In the genomic region with DNA sequence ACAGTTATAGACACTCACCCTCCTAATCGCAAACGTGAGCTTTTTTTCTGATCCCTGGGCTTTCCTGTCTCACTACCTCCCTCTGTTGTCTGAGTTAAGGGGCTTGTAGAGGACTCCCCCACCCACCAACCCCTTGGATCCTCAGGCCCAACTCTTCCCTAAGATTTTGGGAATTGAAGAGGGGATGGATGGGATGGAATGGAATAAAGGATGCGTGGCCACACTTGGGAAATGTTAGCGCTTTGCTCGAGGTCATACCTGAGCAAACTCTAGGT, we compare ENCODE assay signal across 9 cellular contexts. TPM values are rescaled to one million over a fixed set of nuclear protein-coding genes. Genes with fewer than 3 reads are reported as not detected.
DNase-seq lines count a peak whose midpoint lies in the region; ATAC-seq and TF ChIP-seq lines count a peak whose summit lies in the region.
"Had no signal": no experiment of that assay in that cellular context is flagged by ENCODE, and none has a peak within 500 bp of the region (broad histone marks: within the 10 kb centered on the region; RNA-seq: fewer than 3 reads in every experiment).

No MANE protein-coding gene starts in this region.

- no peaks in the 10 kb centered on the region for H4K20me1 ChIP-seq in GM23338 (replicated peaks; ENCODE audit: insufficient read depth)

- H3K4me3 Mint-ChIP-seq in CD14-positive monocyte (peak overlapping the region; percentile 48 to 59), GM23338 (peak overlapping the region; percentile 88)
- peak overlapping the region; percentile 77 for H3K4me3 Mint-ChIP-seq in activated CD4-positive, alpha-beta memory T cell treated with anti-CD3 and anti-CD28 coated beads, Interleukin-2, amount 10 ng/mL, durations not matched to agents 7 days and 5 days

- intact Hi-C loops in CD14-positive monocyte (cut with micrococcal nuclease) (no loop called here), lower lobe of right lung (cut with DNase I) (no loop called here)

- peaks cover 55% of the 10 kb centered on the region for H3K79me2 ChIP-seq in GM23338 (replicated peaks; ENCODE audit: insufficient read depth)

- no peak for TF ChIP-seq CTCF in CD14-positive monocyte (IDR thresholded peaks at IDR 0.05)
- TF ChIP-seq CTCF in GM23338 (conservative IDR thresholded peaks at IDR 0.05; ENCODE audit: low read depth in 2 of 2) = peak; percentile 39 to 42; a peak in 3 of 4 replicates
- TF ChIP-seq CTCF in lower lobe of right lung (IDR thresholded peaks at IDR 0.05) = no peak

- H3K4me1 ChIP-seq in GM23338 (ENCODE audit: insufficient read depth) (peaks cover 21% of the 10 kb centered on the region), lower lobe of right lung (no peaks in the 10 kb centered on the region)

- POLR2A ChIA-PET in activated CD4-positive, alpha-beta memory T cell treated with anti-CD3 and anti-CD28 coated beads, Interleukin-2, amount 10 ng/mL, durations not matched to agents 7 days and 5 days (lab: Charles Lee) = interaction anchor here (2.3 kb wide), 1 partner anchor 63 kb away, joined by 11 read pairs; no protein-coding TSS in a partner anchor

- no peaks in the 10 kb centered on the region for H3K9me2 ChIP-seq in GM23338 (ENCODE audit: insufficient read depth)

- DNase-seq in CD14-positive monocyte (ENCODE audit: low spot score) (no peak), GM23338 (ENCODE audit: low spot score) (peak; percentile 46), lower lobe of right lung (no peak), NCI-H1417 (lab: John Stamatoyannopoulos, UW) (no peak), GM19240 (ENCODE audit: insufficient read length, low spot score) (no peak)
- no peak for DNase-seq in activated CD4-positive, alpha-beta memory T cell treated with anti-CD3 and anti-CD28 coated beads, Interleukin-2, amount 10 ng/mL, durations not matched to agents 7 days and 5 days
- DNase-seq in stimulated activated naive CD4-positive, alpha-beta T cell treated with Interleukin-2 at 50 U/mL for 16 hours (lab: John Stamatoyannopoulos, UW) = no peak
- DNase-seq: islet precursor cell had no signal

- ATAC-seq in GM23338 (peak; percentile 37), lower lobe of right lung (no peak), HG02970 (IDR thresholded peaks at IDR 0.05; ENCODE audit: low FRiP score, unreplicated experiment) (no peak)

- H3K4me3 ChIP-seq in GM23338 (peak overlapping the region; percentile 67), lower lobe of right lung (peak overlapping the region; percentile 59)

- H3K27ac ChIP-seq in GM23338 (ENCODE audit: low read depth) (no peak overlapping the region), lower lobe of right lung (no peak overlapping the region)

- peak overlapping the region; percentile 52; the same call in 1 of the 2 replicates for H2AFZ ChIP-seq in GM23338

- H3K36me3 Mint-ChIP-seq in CD14-positive monocyte (no peaks in the 10 kb centered on the region), GM23338 (ENCODE audit: low read depth) (no peaks in the 10 kb centered on the region)
- H3K36me3 Mint-ChIP-seq in activated CD4-positive, alpha-beta memory T cell treated with anti-CD3 and anti-CD28 coated beads, Interleukin-2, amount 10 ng/mL, durations not matched to agents 7 days and 5 days (ENCODE audit: low read depth) = no peaks in the 10 kb centered on the region

- H3K27me3 Mint-ChIP-seq in CD14-positive monocyte (ENCODE audit: low read depth in 3 of 3) = peaks cover 27 to 48% (median 35%) of the 10 kb centered on the region in 3 donors
- peaks cover 6% of the 10 kb centered on the region for H3K27me3 Mint-ChIP-seq in GM23338 (ENCODE audit: insufficient read depth, low read depth, poor library complexity)
- peaks cover 14% of the 10 kb centered on the region for H3K27me3 Mint-ChIP-seq in activated CD4-positive, alpha-beta memory T cell treated with anti-CD3 and anti-CD28 coated beads, Interleukin-2, amount 10 ng/mL, durations not matched to agents 7 days and 5 days

- H3K27me3 ChIP-seq in GM23338 (ENCODE audit: insufficient read depth) (peaks cover 10% of the 10 kb centered on the region), lower lobe of right lung (ENCODE audit: low read depth) (peaks cover 11% of the 10 kb centered on the region)

- no peaks in the 10 kb centered on the region for H3K36me3 ChIP-seq in GM23338 (ENCODE audit: insufficient read depth)
- no peaks in the 10 kb centered on the region for H3K36me3 ChIP-seq in lower lobe of right lung

- no peaks in the 10 kb centered on the region for H3K9me3 ChIP-seq in lower lobe of right lung

- CTCF ChIA-PET in activated CD4-positive, alpha-beta memory T cell treated with anti-CD3 and anti-CD28 coated beads, Interleukin-2, amount 10 ng/mL, durations not matched to agents 7 days and 5 days (lab: Charles Lee) = no interaction called here

- peaks cover 0 to 16% (median 3%) of the 10 kb centered on the region in 7 donors for H3K9me3 Mint-ChIP-seq in CD14-positive monocyte
- H3K9me3 Mint-ChIP-seq in GM23338 = no peaks in the 10 kb centered on the region
- H3K9me3 Mint-ChIP-seq in activated CD4-positive, alpha-beta memory T cell treated with anti-CD3 and anti-CD28 coated beads, Interleukin-2, amount 10 ng/mL, durations not matched to agents 7 days and 5 days = no peaks in the 10 kb centered on the region

- H3F3A ChIP-seq in GM23338 (replicated peaks; ENCODE audit: low read depth) = no peaks in the 10 kb centered on the region

- peak overlapping the region; percentile 76 for H3K4me2 ChIP-seq in GM23338

- H3K4me1 Mint-ChIP-seq in CD14-positive monocyte = peaks cover 12% of the 10 kb centered on the region
- peaks cover 26% of the 10 kb centered on the region for H3K4me1 Mint-ChIP-seq in GM23338
- H3K4me1 Mint-ChIP-seq in activated CD4-positive, alpha-beta memory T cell treated with anti-CD3 and anti-CD28 coated beads, Interleukin-2, amount 10 ng/mL, durations not matched to agents 7 days and 5 days = peaks cover 25% of the 10 kb centered on the region

- H3K27ac Mint-ChIP-seq in CD14-positive monocyte = no peak overlapping the region
- no peak overlapping the region for H3K27ac Mint-ChIP-seq in GM23338
- H3K27ac Mint-ChIP-seq in activated CD4-positive, alpha-beta memory T cell treated with anti-CD3 and anti-CD28 coated beads, Interleukin-2, amount 10 ng/mL, durations not matched to agents 7 days and 5 days = no peak overlapping the region

TF ChIP-seq in GM23338, 12 proteins besides CTCF, POLR2A, EP300 and RAD21:
- TF ChIP-seq, protein P1, sequence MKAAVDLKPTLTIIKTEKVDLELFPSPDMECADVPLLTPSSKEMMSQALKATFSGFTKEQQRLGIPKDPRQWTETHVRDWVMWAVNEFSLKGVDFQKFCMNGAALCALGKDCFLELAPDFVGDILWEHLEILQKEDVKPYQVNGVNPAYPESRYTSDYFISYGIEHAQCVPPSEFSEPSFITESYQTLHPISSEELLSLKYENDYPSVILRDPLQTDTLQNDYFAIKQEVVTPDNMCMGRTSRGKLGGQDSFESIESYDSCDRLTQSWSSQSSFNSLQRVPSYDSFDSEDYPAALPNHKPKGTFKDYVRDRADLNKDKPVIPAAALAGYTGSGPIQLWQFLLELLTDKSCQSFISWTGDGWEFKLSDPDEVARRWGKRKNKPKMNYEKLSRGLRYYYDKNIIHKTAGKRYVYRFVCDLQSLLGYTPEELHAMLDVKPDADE (IDR thresholded peaks at IDR 0.05) = no peak
- TF ChIP-seq, protein P2, sequence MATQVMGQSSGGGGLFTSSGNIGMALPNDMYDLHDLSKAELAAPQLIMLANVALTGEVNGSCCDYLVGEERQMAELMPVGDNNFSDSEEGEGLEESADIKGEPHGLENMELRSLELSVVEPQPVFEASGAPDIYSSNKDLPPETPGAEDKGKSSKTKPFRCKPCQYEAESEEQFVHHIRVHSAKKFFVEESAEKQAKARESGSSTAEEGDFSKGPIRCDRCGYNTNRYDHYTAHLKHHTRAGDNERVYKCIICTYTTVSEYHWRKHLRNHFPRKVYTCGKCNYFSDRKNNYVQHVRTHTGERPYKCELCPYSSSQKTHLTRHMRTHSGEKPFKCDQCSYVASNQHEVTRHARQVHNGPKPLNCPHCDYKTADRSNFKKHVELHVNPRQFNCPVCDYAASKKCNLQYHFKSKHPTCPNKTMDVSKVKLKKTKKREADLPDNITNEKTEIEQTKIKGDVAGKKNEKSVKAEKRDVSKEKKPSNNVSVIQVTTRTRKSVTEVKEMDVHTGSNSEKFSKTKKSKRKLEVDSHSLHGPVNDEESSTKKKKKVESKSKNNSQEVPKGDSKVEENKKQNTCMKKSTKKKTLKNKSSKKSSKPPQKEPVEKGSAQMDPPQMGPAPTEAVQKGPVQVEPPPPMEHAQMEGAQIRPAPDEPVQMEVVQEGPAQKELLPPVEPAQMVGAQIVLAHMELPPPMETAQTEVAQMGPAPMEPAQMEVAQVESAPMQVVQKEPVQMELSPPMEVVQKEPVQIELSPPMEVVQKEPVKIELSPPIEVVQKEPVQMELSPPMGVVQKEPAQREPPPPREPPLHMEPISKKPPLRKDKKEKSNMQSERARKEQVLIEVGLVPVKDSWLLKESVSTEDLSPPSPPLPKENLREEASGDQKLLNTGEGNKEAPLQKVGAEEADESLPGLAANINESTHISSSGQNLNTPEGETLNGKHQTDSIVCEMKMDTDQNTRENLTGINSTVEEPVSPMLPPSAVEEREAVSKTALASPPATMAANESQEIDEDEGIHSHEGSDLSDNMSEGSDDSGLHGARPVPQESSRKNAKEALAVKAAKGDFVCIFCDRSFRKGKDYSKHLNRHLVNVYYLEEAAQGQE (IDR thresholded peaks at IDR 0.05; ENCODE audit: unreplicated experiment) = no peak
- TF ChIP-seq ZNF331 (CRISPR knock-in tag; IDR thresholded peaks at IDR 0.05; ENCODE audit: low read depth) (no peak), JUNB (IDR thresholded peaks at IDR 0.05; ENCODE audit: unreplicated experiment) (no peak), CREB1 (CRISPR knock-in tag; IDR thresholded peaks at IDR 0.05; ENCODE audit: low read depth) (no peak), EZH2phosphoT487 (IDR thresholded peaks at IDR 0.05; ENCODE audit: unreplicated experiment) (no peak), STAT1 (IDR thresholded peaks at IDR 0.05; ENCODE audit: unreplicated experiment) (no peak)
TF ChIP-seq in GM23338: peak in this region for 0.

RNA-seq across cellular contexts. Expression of a gene that starts 1.5 kb away (rescaled TPM):
- polyA plus RNA-seq in CD14-positive monocyte (under 1 TPM in 1 of 2 donors, not detected in 1; 0.12 TPM), GM23338 (2016; fragmentation: Nextera tagmentation; extraction: Ambion mirVana) (10.9 and 13.9 TPM in 2 replicates)
- 40.9 and 49.5 TPM in 2 replicates for total RNA-seq in GM23338 (2014; rRNA removed; shearing (Covaris generic))
- 1 to 10 TPM; 2.9 to 3.8 TPM for total RNA-seq in activated CD4-positive, alpha-beta memory T cell treated with anti-CD3 and anti-CD28 coated beads, Interleukin-2, amount 10 ng/mL, durations not matched to agents 7 days and 5 days
- 4.6 TPM for total RNA-seq in lower lobe of right lung

Comparison
In these comparisons a context has a peak if more than half of its experiments do, and no peak if none do; other contexts are left out.
1. CTCF ChIP-seq: peak in GM23338 (2 of 2); none in CD14-positive monocyte (single experiment) and lower lobe of right lung (single experiment).
2. Peak in every context shown above with its lines, with median percentiles within 50 percentile points of each other: H3K4me3 Mint-ChIP-seq.